6 cellular contexts compared by ENCODE assay signal in the genomic region with DNA sequence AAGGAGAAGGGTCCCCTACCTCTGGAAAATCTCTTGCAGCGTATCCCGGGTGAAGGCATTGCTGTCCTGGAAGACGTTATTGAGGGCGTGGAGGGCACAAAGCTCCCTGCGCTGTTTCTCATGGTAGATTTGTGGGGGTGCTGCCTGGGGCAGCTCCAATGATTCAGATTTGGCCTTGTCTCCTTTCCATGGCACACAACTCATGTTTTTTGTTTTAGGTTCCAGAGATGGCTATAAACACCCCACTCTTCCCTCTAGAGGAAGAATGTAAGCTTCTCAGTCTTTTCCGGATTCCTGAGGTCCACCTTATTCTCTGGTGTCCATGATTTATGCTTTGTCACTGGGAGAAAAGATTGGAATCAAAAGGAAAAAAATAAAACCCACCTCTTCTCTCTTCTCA. TPM values are rescaled to one million over a fixed set of nuclear protein-coding genes. Genes with fewer than 3 reads are reported as not detected.
DNase-seq lines count a peak whose midpoint lies in the region; ATAC-seq, FAIRE-seq and TF ChIP-seq lines count a peak whose summit lies in the region.

No MANE protein-coding gene starts in this region.

- peak overlapping the region; percentile 96 to 98 for H3K27ac ChIP-seq in left lung

- H3K27me3 ChIP-seq in left lung = no peaks in the 10 kb centered on the region

- peaks cover 32 to 70% of the 10 kb centered on the region in 2 donors for H3K4me1 ChIP-seq in left lung

- FAIRE-seq in frontal cortex (lab: Jason Lieb, UNC) = no peak

- H3K4me3 ChIP-seq in WI38 (ENCODE audit: low read depth, low read length) (peak overlapping the region; percentile 86), left lung (peak overlapping the region; percentile 73 to 77)

- intact Hi-C loops in left lung (cut with DNase I) = no loop called here

- DNase-seq in Daoy (ENCODE audit: low read depth) (peak; percentile 18), left lung (no peak), frontal cortex (ENCODE audit: low spot score in 2 of 2) (no peak), COLO829 (ENCODE audit: low spot score) (no peak), NAMALWA (ENCODE audit: low spot score) (no peak)

- TF ChIP-seq CTCF in WI38 (IDR thresholded peaks at IDR 0.05; ENCODE audit: low read depth, low read length) = no peak
- TF ChIP-seq CTCF in left lung (IDR thresholded peaks at IDR 0.05) = no peak

- no peaks in the 10 kb centered on the region for H3K9me3 ChIP-seq in left lung

- H3K36me3 ChIP-seq in left lung = peaks cover 0 to 6% of the 10 kb centered on the region in 2 donors

- ATAC-seq in left lung = no peak

RNA-seq across cellular contexts. Expression of gene JOSD1, which starts 1.0 kb away (rescaled TPM):
- total RNA-seq in Daoy (2014; rRNA removed; shearing (Covaris generic)) = 45.2 and 51.5 TPM in 2 replicates
- total RNA-seq in left lung (10 to 100 TPM; 55.6 to 57.3 TPM), frontal cortex (54.6 TPM)

RNA-seq across cellular contexts. Expression of gene GTPBP1, which starts 6.0 kb away (rescaled TPM):
- total RNA-seq in Daoy (2014; rRNA removed; shearing (Covaris generic)) = 16.5 and 23.5 TPM in 2 replicates
- 10 to 100 TPM; 45.7 to 51.0 TPM for total RNA-seq in left lung
- total RNA-seq in frontal cortex = 34.6 TPM

RNA-seq across cellular contexts. Expression of gene TOMM22, which starts 18.0 kb away (rescaled TPM):
- total RNA-seq in Daoy (2014; rRNA removed; shearing (Covaris generic)) = 70.4 and 79.0 TPM in 2 replicates
- total RNA-seq in left lung = 10 to 100 TPM; 54.3 to 67.0 TPM
- total RNA-seq in frontal cortex = 66.4 TPM

RNA-seq across cellular contexts. Expression of gene CBY1, which starts 43.3 kb away (rescaled TPM):
- 11.9 and 21.8 TPM in 2 replicates for total RNA-seq in Daoy (2014; rRNA removed; shearing (Covaris generic))
- total RNA-seq in left lung (10 to 100 TPM; 24.4 to 36.0 TPM), frontal cortex (18.3 TPM)

RNA-seq across cellular contexts. Expression of gene FAM227A, which starts 43.6 kb away (rescaled TPM):
- total RNA-seq in Daoy (2014; rRNA removed; shearing (Covaris generic)) = 0.06 and 0.80 TPM in 2 replicates
- 1 to 10 TPM; 1.5 to 3.1 TPM for total RNA-seq in left lung
- 4.9 TPM for total RNA-seq in frontal cortex
